ENCODE assay signal across 15 cellular contexts in the genomic region with DNA sequence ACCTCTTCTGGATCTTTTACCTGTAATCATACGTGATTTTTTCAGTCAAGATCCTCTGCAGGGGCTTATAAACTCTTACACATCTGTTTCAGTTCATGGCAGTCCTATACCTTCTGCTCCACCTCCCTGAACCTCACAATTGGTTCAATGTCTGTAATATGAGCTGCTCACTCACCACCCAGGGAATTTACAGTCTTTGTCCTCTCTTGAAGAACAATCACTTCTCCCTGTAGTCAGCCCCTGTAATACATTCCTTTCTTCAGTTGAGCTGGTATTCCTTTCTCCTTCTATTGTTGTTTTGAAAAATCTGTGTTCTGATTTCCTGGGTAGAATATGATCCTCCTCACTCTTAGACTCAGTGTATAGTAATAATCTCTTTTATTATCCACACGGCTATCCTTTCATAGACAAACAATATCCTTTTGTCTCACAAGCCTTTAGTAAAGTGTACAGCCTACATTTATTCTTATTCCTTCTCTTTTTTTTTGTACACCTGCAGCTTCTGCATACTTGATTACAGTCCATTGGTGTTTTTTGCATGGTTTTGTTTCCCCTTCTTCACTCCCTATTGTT.
DNase-seq lines count a peak whose midpoint lies in the region; ATAC-seq and TF ChIP-seq lines count a peak whose summit lies in the region.
"Had no signal": no experiment of that assay in that cellular context is flagged by ENCODE, and none has a peak within 500 bp of the region (broad histone marks: within the 10 kb centered on the region; RNA-seq: fewer than 3 reads in every experiment).

No MANE protein-coding gene starts in this region.

- TF ChIP-seq CTCF in astrocyte of the cerebellum (IDR thresholded peaks at IDR 0.05; ENCODE audit: low read depth, low read length, missing control alignments): no peak

- no peaks in the 10 kb centered on the region for H3K4me1 Mint-ChIP-seq in activated T-helper 2 cell treated with anti-CD3 and anti-CD28 coated beads, Interferon-gamma antibody, Interleukin-2, Interleukin-4, amounts not matched to agents 10 μg/mL and 5 μg/mL and 100 μg/mL, durations not matched to agents 14 hours and 24 hours and 36 hours (ENCODE audit: low read depth)

- intact Hi-C loops in left colon (cut with DNase I, micrococcal nuclease): no loop called here
- intact Hi-C loops in activated T-helper 2 cell treated with anti-CD3 and anti-CD28 coated beads, Interferon-gamma antibody, Interleukin-2, Interleukin-4, amounts not matched to agents 10 μg/mL and 5 μg/mL and 100 μg/mL, durations not matched to agents 14 hours and 24 hours and 36 hours (cut with micrococcal nuclease): no loop called here

- in situ Hi-C loops in astrocyte of the cerebellum (cut with HindIII; ENCODE audit: low sequenced_read_pairs): loop anchor here (5.0 kb wide), 1 partner anchor 101 kb away; a partner anchor contains a TSS

- H3K4me3 Mint-ChIP-seq in activated T-helper 2 cell treated with anti-CD3 and anti-CD28 coated beads, Interferon-gamma antibody, Interleukin-2, Interleukin-4, amounts not matched to agents 10 μg/mL and 5 μg/mL and 100 μg/mL, durations not matched to agents 14 hours and 24 hours and 36 hours (ENCODE audit: low read depth): no peak overlapping the region
- H3K4me3 Mint-ChIP-seq: activated CD8-positive, alpha-beta T cell treated with anti-CD3 and anti-CD28 coated beads for 36 hours; neural crest cell had no signal

- no peaks in the 10 kb centered on the region for H3K36me3 Mint-ChIP-seq in activated T-helper 2 cell treated with anti-CD3 and anti-CD28 coated beads, Interferon-gamma antibody, Interleukin-2, Interleukin-4, amounts not matched to agents 10 μg/mL and 5 μg/mL and 100 μg/mL, durations not matched to agents 14 hours and 24 hours and 36 hours (ENCODE audit: low read depth)

- DNase-seq in ELF-1 (ENCODE audit: low read depth, low spot score) (peak; percentile 15), NCI-H187 treated with DMSO at 0.1 percent for 48 hours (lab: John Stamatoyannopoulos, UW) (peak; percentile 12), astrocyte of the cerebellum (ENCODE audit: low read depth) (peak; percentile 34), left kidney (ENCODE audit: low read depth, low spot score) (peak; percentile 61), left colon (no peak)
- no peak for DNase-seq in activated naive CD4-positive, alpha-beta T cell treated with Interleukin-2 at 50 U/mL for 16 hours
- DNase-seq in activated T-helper 2 cell treated with anti-CD3 and anti-CD28 coated beads, Interferon-gamma antibody, Interleukin-2, Interleukin-4, amounts not matched to agents 10 μg/mL and 5 μg/mL and 100 μg/mL, durations not matched to agents 14 hours and 24 hours and 36 hours (ENCODE audit: low spot score): no peak
- DNase-seq: activated CD8-positive, alpha-beta T cell treated with anti-CD3 and anti-CD28 coated beads for 36 hours; GDM1; NCI-H2029 treated with DMSO at 0.1 percent for 48 hours; sigmoid colon; stimulated activated CD4-positive, alpha-beta T cell treated with anti-CD3 and anti-CD28 coated beads, Interleukin-4, amount 100 ng/mL, for 4 hours; trophoblast cell had no signal

- H3K27me3 Mint-ChIP-seq in activated T-helper 2 cell treated with anti-CD3 and anti-CD28 coated beads, Interferon-gamma antibody, Interleukin-2, Interleukin-4, amounts not matched to agents 10 μg/mL and 5 μg/mL and 100 μg/mL, durations not matched to agents 14 hours and 24 hours and 36 hours (ENCODE audit: low read depth): peaks cover 18% of the 10 kb centered on the region
- H3K27me3 Mint-ChIP-seq: activated CD8-positive, alpha-beta T cell treated with anti-CD3 and anti-CD28 coated beads for 36 hours had no signal

- no peak for ATAC-seq in left colon
- ATAC-seq in HG03175 (IDR thresholded peaks at IDR 0.05; ENCODE audit: unreplicated experiment): no peak
- ATAC-seq: activated CD8-positive, alpha-beta T cell treated with anti-CD3 and anti-CD28 coated beads for 36 hours had no signal

- H3K9me3 Mint-ChIP-seq in activated T-helper 2 cell treated with anti-CD3 and anti-CD28 coated beads, Interferon-gamma antibody, Interleukin-2, Interleukin-4, amounts not matched to agents 10 μg/mL and 5 μg/mL and 100 μg/mL, durations not matched to agents 14 hours and 24 hours and 36 hours: no peaks in the 10 kb centered on the region
- H3K9me3 Mint-ChIP-seq: activated CD8-positive, alpha-beta T cell treated with anti-CD3 and anti-CD28 coated beads for 36 hours had no signal

- no peak overlapping the region for H3K4me3 ChIP-seq in astrocyte of the cerebellum (ENCODE audit: low read depth, low read length)
- H3K4me3 ChIP-seq: sigmoid colon had no signal

- H3K27ac Mint-ChIP-seq in activated T-helper 2 cell treated with anti-CD3 and anti-CD28 coated beads, Interferon-gamma antibody, Interleukin-2, Interleukin-4, amounts not matched to agents 10 μg/mL and 5 μg/mL and 100 μg/mL, durations not matched to agents 14 hours and 24 hours and 36 hours: no peak overlapping the region
- H3K27ac Mint-ChIP-seq: activated CD8-positive, alpha-beta T cell treated with anti-CD3 and anti-CD28 coated beads for 36 hours had no signal

Comparison
In these comparisons a context has a peak if more than half of its experiments do, and no peak if none do; other contexts are left out.
1. DNase-seq: peak in ELF-1 (single experiment), NCI-H187 treated with DMSO at 0.1 percent for 48 hours (single experiment), astrocyte of the cerebellum (single experiment) and left kidney (single experiment); none in left colon (0 of 2), activated naive CD4-positive, alpha-beta T cell treated with Interleukin-2 at 50 U/mL for 16 hours (single experiment) and activated T-helper 2 cell treated with anti-CD3 and anti-CD28 coated beads, Interferon-gamma antibody, Interleukin-2, Interleukin-4, amounts not matched to agents 10 μg/mL and 5 μg/mL and 100 μg/mL, durations not matched to agents 14 hours and 24 hours and 36 hours (single experiment).